Comparison of ENCODE assay signal across 9 cellular contexts in the genomic region with DNA sequence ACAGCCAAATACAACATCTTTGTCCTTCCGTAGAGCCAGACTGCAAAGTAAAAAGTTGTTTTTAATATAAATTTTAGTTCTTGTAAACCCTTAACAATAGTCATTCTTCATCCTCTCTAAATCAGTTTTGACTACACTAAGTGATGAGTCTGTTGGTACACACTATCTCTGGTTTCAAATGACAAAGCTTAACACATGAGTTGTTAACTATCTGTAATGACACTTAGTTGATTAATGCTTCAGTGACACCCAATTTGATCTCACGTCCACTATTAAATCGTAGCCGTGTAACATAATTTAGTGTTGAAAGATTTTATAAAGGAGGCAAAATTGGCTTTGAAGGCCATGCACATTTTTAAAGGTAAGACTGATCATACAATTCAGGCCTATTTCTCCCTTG.
"Had no signal": no experiment of that assay in that cellular context is flagged by ENCODE, and none has a peak within 500 bp of the region (broad histone marks: within the 10 kb centered on the region; RNA-seq: fewer than 3 reads in every experiment).

No MANE protein-coding gene starts in this region.

- H3K4me3 ChIP-seq: GM23248, GM23338, HAP-1 had no signal

- ATAC-seq: GM23338, HCT116 had no signal

- H3K27ac ChIP-seq: GM23248 had no signal

- DNase-seq: GOT3, H7, H9 had no signal

- H3K9me3 ChIP-seq: HAP-1 had no signal

- H2AFZ ChIP-seq: GM23248, GM23338 had no signal

- FAIRE-seq: H1, H54 had no signal

- H3K9ac ChIP-seq: GM23248 had no signal

- H3K36me3 ChIP-seq: HAP-1 had no signal

- H3K4me2 ChIP-seq: GM23338 had no signal

- H3K4me1 ChIP-seq: HAP-1 had no signal
